14 cellular contexts compared by ENCODE assay signal in genomic region chr20:49510562-49511117, GRCh38. TPM values are rescaled to one million over a fixed set of nuclear protein-coding genes. Genes with fewer than 3 reads are reported as not detected.
DNase-seq lines count a peak whose midpoint lies in the region; ATAC-seq lines count a peak whose summit lies in the region.
"Had no signal": no experiment of that assay in that cellular context is flagged by ENCODE, and none has a peak within 500 bp of the region (broad histone marks: within the 10 kb centered on the region; RNA-seq: fewer than 3 reads in every experiment).

No MANE protein-coding gene starts in this region.

- H3K36me3 ChIP-seq in aorta (ENCODE audit: control insufficient read depth in 1 of 2, insufficient read depth in 2 of 2, low read length in 1 of 2), result peaks cover 0 to 15% of the 10 kb centered on the region in 2 donors
- H3K36me3 ChIP-seq: spleen had no signal

- peak; percentile 75 for ATAC-seq in aorta (ENCODE audit: low FRiP score)
- ATAC-seq: stimulated activated naive CD8-positive, alpha-beta T cell treated with anti-CD3 and anti-CD28 coated beads, Interleukin-15, Interleukin-2, amounts not matched to agents 100 U/mL and 50 U/mL, for 24 hours had no signal

- H3K4me3 ChIP-seq in aorta (ENCODE audit: low read length in 2 of 2), result no peak overlapping the region
- H3K4me3 ChIP-seq: spleen had no signal

- no peaks in the 10 kb centered on the region for H3K9me3 ChIP-seq in aorta (ENCODE audit: control insufficient read depth, low read length)
- H3K9me3 ChIP-seq: spleen had no signal

- DNase-seq in NCI-H2196 (lab: John Stamatoyannopoulos, UW; ENCODE audit: unreplicated experiment) (peak; percentile 13), NCI-H2196 treated with DMSO at 0.1 percent for 48 hours (lab: John Stamatoyannopoulos, UW; ENCODE audit: unreplicated experiment) (no peak), dedifferentiated amniotic fluid mesenchymal stem cell (ENCODE audit: extremely low spot score) (peak; percentile 90), mucosa of gallbladder (ENCODE audit: low spot score) (peak; percentile 52), aorta (peak; percentile 79 to 90), OCI-M2 (lab: John Stamatoyannopoulos, UW; ENCODE audit: unreplicated experiment) (no peak), NCI-H345 treated with DMSO at 0.1 percent for 48 hours (lab: John Stamatoyannopoulos, UW; ENCODE audit: unreplicated experiment) (no peak)
- DNase-seq in activated effector memory CD4-positive, alpha-beta T cell treated with Interleukin-2 at 50 U/mL for 16 hours, result no peak
- DNase-seq: 8988T; cerebellar nuclear complex; NCI-H1417; spleen; stimulated activated naive CD8-positive, alpha-beta T cell treated with anti-CD3 and anti-CD28 coated beads, Interleukin-15, Interleukin-2, amounts not matched to agents 100 U/mL and 50 U/mL, for 24 hours had no signal

- H3K27me3 ChIP-seq in aorta (ENCODE audit: control insufficient read depth in 1 of 2, insufficient read depth in 2 of 2, low read length in 1 of 2), result no peaks in the 10 kb centered on the region

- 8 to 12% methylated on average over 12 of the region's 12 CpGs for WGBS in aorta, 2 donors

- H3K4me1 ChIP-seq in aorta (ENCODE audit: control insufficient read depth in 1 of 2, insufficient read depth in 2 of 2, low read length in 2 of 2), result peaks cover 0 to 3% of the 10 kb centered on the region in 2 donors
- H3K4me1 ChIP-seq: spleen had no signal

- intact Hi-C loops in aorta (cut with DNase I), result no loop called here

- peak overlapping the region; percentile 0 to 99 for H3K27ac ChIP-seq in aorta (ENCODE audit: low read depth in 1 of 2, low read length in 2 of 2)
- H3K27ac ChIP-seq: spleen had no signal

RNA-seq across cellular contexts. Expression of gene KCNB1, which starts 28.2 kb away (rescaled TPM):
- 7.1 TPM for total RNA-seq in mucosa of gallbladder
- 1 to 10 TPM in 1 of 2 donors, under 1 TPM in 1; 0.65 to 2.0 TPM for total RNA-seq in aorta
- polyA plus RNA-seq in aorta, result under 1 TPM in 1 of 2 donors, not detected in 1; under 0.01 TPM
- total RNA-seq: activated CD8-positive, alpha-beta memory T cell treated with anti-CD3 and anti-CD28 coated beads for 36 hours had no signal

RNA-seq across cellular contexts. Expression of gene PTGIS, which starts 57.3 kb away (rescaled TPM):
- 101 TPM for total RNA-seq in mucosa of gallbladder
- total RNA-seq in aorta, result 100 to 1,000 TPM; 351 to 637 TPM
- 100 to 1,000 TPM in 1 of 2 donors, 10 to 100 TPM in 1; 53.6 to 115 TPM for polyA plus RNA-seq in aorta

Comparison
In these comparisons a context has a peak if more than half of its experiments do, and no peak if none do; other contexts are left out.
1. DNase-seq: peak in NCI-H2196 (single experiment), dedifferentiated amniotic fluid mesenchymal stem cell (single experiment), mucosa of gallbladder (single experiment) and aorta (2 of 2); none in NCI-H2196 treated with DMSO at 0.1 percent for 48 hours (single experiment), activated effector memory CD4-positive, alpha-beta T cell treated with Interleukin-2 at 50 U/mL for 16 hours (single experiment), OCI-M2 (single experiment) and NCI-H345 treated with DMSO at 0.1 percent for 48 hours (single experiment).